ENCODE assay signal across 8 cellular contexts in the genomic region with DNA sequence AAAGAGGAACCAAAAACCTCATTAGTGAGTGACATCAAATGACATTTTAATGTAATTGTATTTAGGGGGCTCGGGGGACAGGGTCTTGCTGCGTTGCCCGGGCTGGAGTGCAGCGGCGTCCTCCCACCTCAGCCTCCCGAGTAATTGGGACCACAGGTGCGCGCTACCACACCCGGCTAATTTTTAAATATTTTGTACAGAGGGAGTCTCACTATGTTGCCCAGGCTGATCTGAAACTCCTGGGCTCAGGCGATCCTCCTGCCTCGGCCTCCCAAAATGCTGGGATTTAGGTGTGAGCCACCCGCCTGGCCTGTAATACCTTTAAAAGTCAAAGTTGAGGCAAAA. TPM values are rescaled to one million over a fixed set of nuclear protein-coding genes. Genes with fewer than 3 reads are reported as not detected.
DNase-seq lines count a peak whose midpoint lies in the region; ATAC-seq and TF ChIP-seq lines count a peak whose summit lies in the region.

No MANE protein-coding gene starts in this region.

- no peak overlapping the region for H3K27ac Mint-ChIP-seq in activated naive CD4-positive, alpha-beta T cell treated with anti-CD3 and anti-CD28 coated beads, Interleukin-2, amount 50 U/mL, for 24 hours

- H3K4me1 ChIP-seq in body of pancreas (peaks cover 17% of the 10 kb centered on the region), mesodermal cell (ENCODE audit: control insufficient read depth, insufficient read depth, low read length, poor library complexity, severe bottlenecking) (no peaks in the 10 kb centered on the region), urinary bladder (ENCODE audit: insufficient read depth) (no peaks in the 10 kb centered on the region)

- intact Hi-C loops in body of pancreas (cut with DNase I), result no loop called here

- peak overlapping the region in 2 of 4 donors; percentile 47 to 83 for H3K27ac ChIP-seq in body of pancreas
- no peak overlapping the region for H3K27ac ChIP-seq in mesodermal cell (ENCODE audit: low read depth, low read length, severe bottlenecking)
- no peak overlapping the region for H3K27ac ChIP-seq in urinary bladder (ENCODE audit: low read depth)

- H3K4me3 Mint-ChIP-seq in activated naive CD4-positive, alpha-beta T cell treated with anti-CD3 and anti-CD28 coated beads, Interleukin-2, amount 50 U/mL, for 24 hours, result peak overlapping the region; percentile 96

- H3K4me1 Mint-ChIP-seq in activated naive CD4-positive, alpha-beta T cell treated with anti-CD3 and anti-CD28 coated beads, Interleukin-2, amount 50 U/mL, for 24 hours, result peaks cover 28% of the 10 kb centered on the region

- 34 to 43% methylated on average over 12 of the region's 12 CpGs for WGBS in body of pancreas, 2 donors
- 72 to 77% methylated on average over 11 to 12 of the region's 12 CpGs for WGBS in mesodermal cell (ENCODE audit: insufficient coverage in 2 of 2), 2 experiments
- WGBS in urinary bladder, result 53% methylated on average over 12 of the region's 12 CpGs

- no peak for TF ChIP-seq POLR2A in body of pancreas (IDR thresholded peaks at IDR 0.05)

- no peaks in the 10 kb centered on the region for H3K27me3 Mint-ChIP-seq in activated naive CD4-positive, alpha-beta T cell treated with anti-CD3 and anti-CD28 coated beads, Interleukin-2, amount 50 U/mL, for 24 hours

- no peaks in the 10 kb centered on the region for H3K9me3 Mint-ChIP-seq in activated naive CD4-positive, alpha-beta T cell treated with anti-CD3 and anti-CD28 coated beads, Interleukin-2, amount 50 U/mL, for 24 hours

- in situ Hi-C loops in ACHN (cut with HindIII; ENCODE audit: low pct_ligation_motif_present, low pct_unique_long_range_greater_than_20kb, low sequenced_read_pairs), result no loop called here

- no peaks in the 10 kb centered on the region for H3K27me3 ChIP-seq in body of pancreas

- no peak for TF ChIP-seq CTCF in body of pancreas (IDR thresholded peaks at IDR 0.05)

- no peak for DNase-seq in activated naive CD4-positive, alpha-beta T cell (lab: John Stamatoyannopoulos, UW)
- DNase-seq in body of pancreas, result no peak
- no peak for DNase-seq in iPS-NIHi7 (ENCODE audit: extremely low spot score)
- no peak for DNase-seq in ACHN

- H3K36me3 Mint-ChIP-seq in activated naive CD4-positive, alpha-beta T cell treated with anti-CD3 and anti-CD28 coated beads, Interleukin-2, amount 50 U/mL, for 24 hours, result peaks cover 8% of the 10 kb centered on the region

- H3K9me3 ChIP-seq in body of pancreas (no peaks in the 10 kb centered on the region), mesodermal cell (ENCODE audit: control insufficient read depth, low read length) (no peaks in the 10 kb centered on the region)

- H3K4me3 ChIP-seq in body of pancreas (peak overlapping the region; percentile 47 to 50), mesodermal cell (ENCODE audit: extremely low read depth, insufficient read depth, low read length, poor library complexity, severe bottlenecking) (peak overlapping the region; percentile 70), urinary bladder (ENCODE audit: low read depth, low read length) (peak overlapping the region; percentile 59)

- ATAC-seq in body of pancreas (no peak), GM21390 (IDR thresholded peaks at IDR 0.05; ENCODE audit: unreplicated experiment) (no peak)

- H3K36me3 ChIP-seq in body of pancreas (replicated peaks in 1 of 2; ENCODE audit: insufficient read depth in 1 of 2, low read depth in 2 of 2) (no peaks in the 10 kb centered on the region), mesodermal cell (ENCODE audit: control insufficient read depth, insufficient read depth, low read length) (peaks cover 61% of the 10 kb centered on the region), urinary bladder (ENCODE audit: insufficient read depth) (peaks cover 2% of the 10 kb centered on the region)

RNA-seq across cellular contexts. Expression of a gene that starts 0.6 kb away (rescaled TPM):
- total RNA-seq in body of pancreas (10 to 100 TPM; 13.2 to 13.5 TPM), urinary bladder (9.5 TPM)
- polyA plus RNA-seq in mesodermal cell (2013, experiment 1 of 2), result 34.8 TPM
- 34.4 TPM for polyA plus RNA-seq in mesodermal cell (2013, experiment 2 of 2)
- 29.5 TPM for polyA plus RNA-seq in urinary bladder

RNA-seq across cellular contexts. Expression of a gene that starts 0.8 kb away (rescaled TPM):
- total RNA-seq in body of pancreas (1 to 10 TPM; 2.6 to 5.6 TPM), urinary bladder (3.4 TPM)
- 15.5 TPM for polyA plus RNA-seq in mesodermal cell (2013, experiment 1 of 2)
- 13.2 TPM for polyA plus RNA-seq in mesodermal cell (2013, experiment 2 of 2)
- 16.8 TPM for polyA plus RNA-seq in urinary bladder

RNA-seq across cellular contexts. Expression of a gene that starts 18.2 kb away (rescaled TPM):
- total RNA-seq in body of pancreas (10 to 100 TPM; 16.3 to 27.7 TPM), urinary bladder (34.7 TPM)
- polyA plus RNA-seq in mesodermal cell (2013, experiment 1 of 2), result 51.9 TPM
- polyA plus RNA-seq in mesodermal cell (2013, experiment 2 of 2), result 42.0 TPM
- 50.3 TPM for polyA plus RNA-seq in urinary bladder

RNA-seq across cellular contexts. Expression of a gene that starts 23.8 kb away (rescaled TPM):
- 10 to 100 TPM; 65.6 to 66.9 TPM for total RNA-seq in body of pancreas
- polyA plus RNA-seq in mesodermal cell (2013, experiment 1 of 2), result 85.2 TPM
- polyA plus RNA-seq in mesodermal cell (2013, experiment 2 of 2), result 74.3 TPM
- 58.8 TPM for total RNA-seq in urinary bladder
- polyA plus RNA-seq in urinary bladder, result 89.6 TPM
